30 cellular contexts compared by ENCODE assay signal in genomic region chr12:6181166-6181565, GRCh38. TPM values are rescaled to one million over a fixed set of nuclear protein-coding genes. Genes with fewer than 3 reads are reported as not detected.
DNase-seq lines count a peak whose midpoint lies in the region; ATAC-seq and TF ChIP-seq lines count a peak whose summit lies in the region.
"Had no signal": no experiment of that assay in that cellular context is flagged by ENCODE, and none has a peak within 500 bp of the region (broad histone marks: within the 10 kb centered on the region; RNA-seq: fewer than 3 reads in every experiment).

No MANE protein-coding gene starts in this region.

- H3K4me3 ChIP-seq in HEK293 (ENCODE audit: low read depth, low read length), result no peak overlapping the region
- no peak overlapping the region for H3K4me3 ChIP-seq in osteoblast (ENCODE audit: insufficient read depth, low read length)
- no peak overlapping the region for H3K4me3 ChIP-seq in thoracic aorta
- H3K4me3 ChIP-seq: Peyer's patch, psoas muscle had no signal

- peak overlapping the region; percentile 67 for H2AFZ ChIP-seq in osteoblast (ENCODE audit: low read length)

- CTCF ChIA-PET in HEK293 (lab: Yijun Ruan, JAX), result no interaction called here

- no peak for DNase-seq in osteoblast (ENCODE audit: insufficient read length, low spot score, missing footprints)
- DNase-seq in thoracic aorta (ENCODE audit: low spot score), result no peak
- DNase-seq in activated T-cell treated with anti-CD3 and anti-CD28 coated beads, Interleukin-2, amount 50 U/mL, for 1 hour, result no peak
- no peak for DNase-seq in natural killer cell
- no peak for DNase-seq in activated gamma-delta T cell treated with Interleukin-2 at 50 U/mL for 16 hours
- no peak for DNase-seq in DMS53 (lab: John Stamatoyannopoulos, UW)
- DNase-seq: activated B cell treated with CpG ODN at 0.5 μM for 24 hours; activated CD4-positive, alpha-beta T cell treated with anti-CD3 and anti-CD28 coated beads, Interleukin-2, amount 50 U/mL, for 1 hour; activated naive CD4-positive, alpha-beta T cell treated with anti-CD3 and anti-CD28 coated beads for 36 hours; activated T-cell treated with anti-CD3 and anti-CD28 coated beads, Interleukin-2, amount 50 U/mL, for 48 hours; CD8-positive, alpha-beta memory T cell; effector CD8-positive, alpha-beta T cell; erythroblast; foreskin melanocyte; GOT3; hippocampal formation; immature natural killer cell; NCI-H1092 treated with DMSO at 0.1 percent for 48 hours; NCI-H1930; NCI-H526; Peyer's patch; psoas muscle; stimulated activated CD4-positive, alpha-beta T cell treated with anti-CD3 and anti-CD28 coated beads, Interleukin-2, amount 100 ng/mL, for 48 hours; substantia nigra had no signal

- H3K4me1 ChIP-seq in HEK293 (ENCODE audit: control insufficient read depth, insufficient read depth, low read length) (peaks cover 7% of the 10 kb centered on the region; the same call in 1 of the 2 replicates), osteoblast (ENCODE audit: insufficient read depth, low read length) (peaks cover 48% of the 10 kb centered on the region), thoracic aorta (ENCODE audit: control insufficient read depth in 1 of 2, low read depth in 2 of 2) (peaks cover 52 to 76% of the 10 kb centered on the region in 2 donors)

- POLR2A ChIA-PET in HEK293 (lab: Yijun Ruan, JAX), result no interaction called here

- ATAC-seq in thoracic aorta (ENCODE audit: insufficient number of reproducible peaks, low FRiP score, low read depth), result no peak
- no peak for ATAC-seq in natural killer cell

- no peaks in the 10 kb centered on the region for H3K9me3 Mint-ChIP-seq in natural killer cell
- H3K9me3 Mint-ChIP-seq: activated B cell treated with CpG ODN at 0.5 μM for 24 hours; activated naive CD4-positive, alpha-beta T cell treated with anti-CD3 and anti-CD28 coated beads for 36 hours; CD8-positive, alpha-beta memory T cell; memory B cell had no signal

- no peaks in the 10 kb centered on the region for H3K36me3 Mint-ChIP-seq in natural killer cell
- H3K36me3 Mint-ChIP-seq: CD8-positive, alpha-beta memory T cell; immature natural killer cell; memory B cell had no signal

- H3K9me3 ChIP-seq in HEK293 (ENCODE audit: control insufficient read depth, insufficient read depth, low read depth, low read length) (no peaks in the 10 kb centered on the region), osteoblast (ENCODE audit: low read depth, low read length) (no peaks in the 10 kb centered on the region), thoracic aorta (no peaks in the 10 kb centered on the region)
- H3K9me3 ChIP-seq: neutrophil, Peyer's patch, psoas muscle had no signal

- no peak overlapping the region for H3K4me3 Mint-ChIP-seq in natural killer cell
- H3K4me3 Mint-ChIP-seq: activated B cell treated with CpG ODN at 0.5 μM for 24 hours; activated naive CD4-positive, alpha-beta T cell treated with anti-CD3 and anti-CD28 coated beads for 36 hours; B cell; CD8-positive, alpha-beta memory T cell; immature natural killer cell; memory B cell had no signal

- H3K36me3 ChIP-seq in HEK293 (ENCODE audit: control insufficient read depth in 2 of 2, insufficient read depth in 1 of 2, low read length in 2 of 2) (no peaks in the 10 kb centered on the region), osteoblast (ENCODE audit: insufficient read depth, low read length) (no peaks in the 10 kb centered on the region), thoracic aorta (no peaks in the 10 kb centered on the region)
- H3K36me3 ChIP-seq: neutrophil, Peyer's patch had no signal

- no peaks in the 10 kb centered on the region for H3K79me2 ChIP-seq in osteoblast (ENCODE audit: insufficient read depth, low read length)

- H3K27ac ChIP-seq in HEK293 (ENCODE audit: extremely low read depth, low read depth, low read length), result no peak overlapping the region
- peak overlapping the region; percentile 20 for H3K27ac ChIP-seq in cingulate gyrus (ENCODE audit: low read depth, low read length)
- peak overlapping the region; percentile 84 for H3K27ac ChIP-seq in osteoblast (ENCODE audit: low read depth, low read length)
- H3K27ac ChIP-seq in thoracic aorta, result peak overlapping the region; percentile 87 to 91
- H3K27ac ChIP-seq: neutrophil had no signal

- H3K4me1 Mint-ChIP-seq in natural killer cell, result peaks cover 0 to 8% of the 10 kb centered on the region in 2 donors
- H3K4me1 Mint-ChIP-seq: activated B cell treated with CpG ODN at 0.5 μM for 24 hours; B cell; CD8-positive, alpha-beta memory T cell; immature natural killer cell; memory B cell had no signal

- no peak overlapping the region for H3K27ac Mint-ChIP-seq in natural killer cell
- H3K27ac Mint-ChIP-seq: activated B cell treated with CpG ODN at 0.5 μM for 24 hours; activated naive CD4-positive, alpha-beta T cell treated with anti-CD3 and anti-CD28 coated beads for 36 hours; B cell; CD8-positive, alpha-beta memory T cell; immature natural killer cell; memory B cell had no signal

- peaks cover under 1 to 5% of the 10 kb centered on the region in 2 donors for H3K27me3 Mint-ChIP-seq in natural killer cell (ENCODE audit: low read depth in 2 of 2)

- TF ChIP-seq CTCF in HEK293 (tag by site-specific recombination; IDR thresholded peaks at IDR 0.05) (no peak), osteoblast (IDR thresholded peaks at IDR 0.05; ENCODE audit: extremely low read depth, low read depth, low read length) (no peak), thoracic aorta (IDR thresholded peaks at IDR 0.05) (no peak), natural killer cell (IDR thresholded peaks at IDR 0.05) (no peak)

- no peaks in the 10 kb centered on the region for H3K27me3 ChIP-seq in osteoblast (ENCODE audit: insufficient read depth, low read length)
- no peaks in the 10 kb centered on the region for H3K27me3 ChIP-seq in thoracic aorta (replicated peaks; ENCODE audit: insufficient read depth)
- H3K27me3 ChIP-seq: Peyer's patch had no signal

- H3K4me2 ChIP-seq in osteoblast (ENCODE audit: insufficient read depth, low read length), result no peak overlapping the region

- no peaks in the 10 kb centered on the region for H4K20me1 ChIP-seq in osteoblast (ENCODE audit: insufficient read depth, low read length)

- intact Hi-C loops in natural killer cell (cut with micrococcal nuclease), result no loop called here

TF ChIP-seq in HEK293, 187 proteins besides CTCF, POLR2A, EP300 and RAD21:
- no peak for TF ChIP-seq SP7 (tag by site-specific recombination; IDR thresholded peaks at IDR 0.05)
- TF ChIP-seq, protein P1, sequence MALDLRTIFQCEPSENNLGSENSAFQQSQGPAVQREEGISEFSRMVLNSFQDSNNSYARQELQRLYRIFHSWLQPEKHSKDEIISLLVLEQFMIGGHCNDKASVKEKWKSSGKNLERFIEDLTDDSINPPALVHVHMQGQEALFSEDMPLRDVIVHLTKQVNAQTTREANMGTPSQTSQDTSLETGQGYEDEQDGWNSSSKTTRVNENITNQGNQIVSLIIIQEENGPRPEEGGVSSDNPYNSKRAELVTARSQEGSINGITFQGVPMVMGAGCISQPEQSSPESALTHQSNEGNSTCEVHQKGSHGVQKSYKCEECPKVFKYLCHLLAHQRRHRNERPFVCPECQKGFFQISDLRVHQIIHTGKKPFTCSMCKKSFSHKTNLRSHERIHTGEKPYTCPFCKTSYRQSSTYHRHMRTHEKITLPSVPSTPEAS (tag by site-specific recombination; IDR thresholded peaks at IDR 0.05), result peak; percentile 93

RNA-seq across cellular contexts. Expression of gene CD9, which starts 19.0 kb away (rescaled TPM):
- 19.4 and 34.4 TPM in 2 replicates for total RNA-seq in osteoblast
- total RNA-seq in thoracic aorta, result 100 to 1,000 TPM; 249 to 300 TPM
- 10 to 100 TPM in 1 of 3 donors, 1 to 10 TPM in 2; 2.1 to 55.9 (median 8.0) TPM for total RNA-seq in natural killer cell

RNA-seq across cellular contexts. Expression of gene VWF, which starts 56.7 kb away (rescaled TPM):
- total RNA-seq in osteoblast (0.29 and 0.72 TPM in 2 replicates), thoracic aorta (100 to 1,000 TPM; 164 to 251 TPM), natural killer cell (under 1 TPM; 0.14 to 0.95 (median 0.71) TPM)
- total RNA-seq: A673; activated B cell treated with CpG ODN at 0.5 μM for 24 hours; activated naive CD4-positive, alpha-beta T cell treated with anti-CD3 and anti-CD28 coated beads for 36 hours; B cell had no signal

Comparison
In these comparisons a context has a peak if more than half of its experiments do, and no peak if none do; other contexts are left out.
1. RNA of gene VWF, which starts 56.7 kb away (total RNA-seq): 164 to 251 TPM in thoracic aorta; 0.29 to 0.72 TPM in osteoblast and 0.14 to 0.95 TPM in natural killer cell; every median in the first group is over 10 times any median in the second.